In the genomic region with DNA sequence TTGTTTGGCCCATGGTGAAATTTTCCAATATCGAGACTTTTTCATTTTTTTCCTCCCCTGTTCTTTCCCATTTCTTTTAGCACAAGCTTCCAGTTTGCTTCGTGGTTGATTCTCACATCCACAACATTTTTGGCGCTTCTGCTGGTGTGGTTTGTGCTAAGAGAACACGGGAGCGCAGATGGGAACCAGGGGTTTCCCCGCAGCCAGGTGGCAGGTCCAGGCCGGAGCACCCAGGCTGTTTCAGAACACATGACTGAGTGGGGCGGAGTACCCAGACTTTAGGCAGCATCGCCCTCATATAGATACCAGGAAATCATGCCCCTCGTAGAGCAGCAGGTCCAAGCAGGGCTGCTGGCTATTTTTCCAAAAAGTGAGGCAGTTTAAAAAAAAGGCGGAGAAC, we compare ENCODE assay signal across 10 cellular contexts. TPM values are rescaled to one million over a fixed set of nuclear protein-coding genes. Genes with fewer than 3 reads are reported as not detected.
A peak's percentile ranks its signal among the peaks of the same experiment; 100 is the strongest.
DNase-seq lines count a peak whose midpoint lies in the region; ATAC-seq and TF ChIP-seq lines count a peak whose summit lies in the region.
"Had no signal": no experiment of that assay in that cellular context is flagged by ENCODE, and none has a peak within 500 bp of the region (broad histone marks: within the 10 kb centered on the region; RNA-seq: fewer than 3 reads in every experiment).

No MANE protein-coding gene starts in this region.

- H3K27me3 ChIP-seq in HAP-1 (ENCODE audit: low read depth): no peaks in the 10 kb centered on the region
- H3K27me3 ChIP-seq: BLaER1 treated with 17β-estradiol and CSF1 and Interleukin-3, amounts not matched to agents 10 nM and 100 nM had no signal

- TF ChIP-seq CTCF in GM12865 (IDR thresholded peaks at IDR 0.05; ENCODE audit: insufficient read depth, low read depth, low read length, missing control alignments) (no peak), fibroblast of villous mesenchyme (IDR thresholded peaks at IDR 0.05; ENCODE audit: insufficient read depth, low read depth, low read length) (no peak), progenitor cell of endocrine pancreas (IDR thresholded peaks at IDR 0.05; ENCODE audit: unreplicated experiment) (no peak), WTC11 (IDR thresholded peaks at IDR 0.05) (no peak)

- H3K4me3 ChIP-seq in GM12865 (ENCODE audit: low read depth, low read length) (no peak overlapping the region), fibroblast of villous mesenchyme (ENCODE audit: low read depth, low read length) (no peak overlapping the region), HAP-1 (no peak overlapping the region)
- H3K4me3 ChIP-seq: BLaER1 treated with 17β-estradiol and CSF1 and Interleukin-3, amounts not matched to agents 10 nM and 100 nM had no signal

- H3K4me3 Mint-ChIP-seq in progenitor cell of endocrine pancreas (ENCODE audit: low read depth): no peak overlapping the region
- H3K4me3 Mint-ChIP-seq in WTC11: no peak overlapping the region

- DNase-seq in GM12865 (ENCODE audit: low read depth) (peak; percentile 45), RPMI8226 (peak; percentile 57), fibroblast of villous mesenchyme (ENCODE audit: low read depth) (peak; percentile 38), progenitor cell of endocrine pancreas (ENCODE audit: low spot score, unreplicated experiment) (no peak), WTC11 (ENCODE audit: low spot score) (no peak), ecto neural progenitor cell (ENCODE audit: low spot score) (no peak), HAP-1 (ENCODE audit: low spot score in 2 of 2) (no peak)
- DNase-seq in stimulated activated CD4-positive, alpha-beta T cell treated with anti-CD3 and anti-CD28 coated beads, Interleukin-4, amount 100 ng/mL, for 24 hours: no peak
- DNase-seq: NCI-H1105 treated with DMSO at 0.1 percent for 48 hours had no signal

- POLR2A ChIA-PET in WTC11 (lab: Charles Lee): no interaction called here

- peaks cover 24% of the 10 kb centered on the region for H3K4me1 Mint-ChIP-seq in progenitor cell of endocrine pancreas (ENCODE audit: low read depth)
- peaks cover 14% of the 10 kb centered on the region for H3K4me1 Mint-ChIP-seq in WTC11

- no peaks in the 10 kb centered on the region for H3K9me3 Mint-ChIP-seq in progenitor cell of endocrine pancreas (ENCODE audit: low read depth)
- no peaks in the 10 kb centered on the region for H3K9me3 Mint-ChIP-seq in WTC11

- ATAC-seq in WTC11: no peak; the same call in 1 of the 2 replicates

- H3K27me3 Mint-ChIP-seq in progenitor cell of endocrine pancreas: peaks cover 2% of the 10 kb centered on the region
- peaks cover 2% of the 10 kb centered on the region; the same call in 1 of the 2 replicates for H3K27me3 Mint-ChIP-seq in WTC11 (ENCODE audit: low read depth)

- H3K36me3 ChIP-seq in HAP-1 (replicated peaks): no peaks in the 10 kb centered on the region

- H3K4me1 ChIP-seq in HAP-1: peaks cover 3% of the 10 kb centered on the region

- no peaks in the 10 kb centered on the region for H3K9me3 ChIP-seq in HAP-1
- H3K9me3 ChIP-seq: BLaER1 treated with 17β-estradiol and CSF1 and Interleukin-3, amounts not matched to agents 10 nM and 100 nM had no signal

- H3K36me3 Mint-ChIP-seq in progenitor cell of endocrine pancreas (ENCODE audit: insufficient read depth) (no peaks in the 10 kb centered on the region), WTC11 (no peaks in the 10 kb centered on the region)

- in situ Hi-C loops in HAP-1 (cut with MboI; ENCODE audit: low sequenced_read_pairs): loop anchor here (10.0 to 25.0 kb wide), 2 partner anchors 267 to 404 kb away; no protein-coding TSS in a partner anchor

- H3K27ac Mint-ChIP-seq in progenitor cell of endocrine pancreas: peak overlapping the region; percentile 91
- no peak overlapping the region for H3K27ac Mint-ChIP-seq in WTC11

- CTCF ChIA-PET in WTC11 (lab: Charles Lee): interaction anchor here (0.6 to 3.1 kb wide), 6 partner anchors 10 to 494 kb away, joined by 3 to 22 read pairs (median 3); no protein-coding TSS in a partner anchor

TF ChIP-seq in WTC11, 78 proteins besides CTCF, POLR2A, EP300 and RAD21 (continues in another document):
- TF ChIP-seq HMGA2 (CRISPR knock-in tag; IDR thresholded peaks at IDR 0.05): no peak
- no peak for TF ChIP-seq E2F1 (CRISPR knock-in tag; IDR thresholded peaks at IDR 0.05)
- TF ChIP-seq, protein P1, sequence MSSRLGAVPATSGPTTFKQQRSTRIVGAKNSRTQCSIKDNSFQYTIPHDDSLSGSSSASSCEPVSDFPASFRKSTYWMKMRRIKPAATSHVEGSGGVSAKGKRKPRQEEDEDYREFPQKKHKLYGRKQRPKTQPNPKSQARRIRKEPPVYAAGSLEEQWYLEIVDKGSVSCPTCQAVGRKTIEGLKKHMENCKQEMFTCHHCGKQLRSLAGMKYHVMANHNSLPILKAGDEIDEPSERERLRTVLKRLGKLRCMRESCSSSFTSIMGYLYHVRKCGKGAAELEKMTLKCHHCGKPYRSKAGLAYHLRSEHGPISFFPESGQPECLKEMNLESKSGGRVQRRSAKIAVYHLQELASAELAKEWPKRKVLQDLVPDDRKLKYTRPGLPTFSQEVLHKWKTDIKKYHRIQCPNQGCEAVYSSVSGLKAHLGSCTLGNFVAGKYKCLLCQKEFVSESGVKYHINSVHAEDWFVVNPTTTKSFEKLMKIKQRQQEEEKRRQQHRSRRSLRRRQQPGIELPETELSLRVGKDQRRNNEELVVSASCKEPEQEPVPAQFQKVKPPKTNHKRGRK (CRISPR knock-in tag; IDR thresholded peaks at IDR 0.05; ENCODE audit: borderline replicate concordance): no peak
- no peak for TF ChIP-seq IRF2 (CRISPR knock-in tag; IDR thresholded peaks at IDR 0.05; ENCODE audit: borderline replicate concordance, low read depth)
- no peak for TF ChIP-seq AFF4 (CRISPR knock-in tag; IDR thresholded peaks at IDR 0.05; ENCODE audit: borderline replicate concordance)
- no peak for TF ChIP-seq ZNF423 (CRISPR knock-in tag; IDR thresholded peaks at IDR 0.05)
- TF ChIP-seq ZNF219 (CRISPR knock-in tag; IDR thresholded peaks at IDR 0.05; ENCODE audit: borderline replicate concordance): no peak
- TF ChIP-seq NFYB (CRISPR knock-in tag; conservative IDR thresholded peaks at IDR 0.05; ENCODE audit: low read depth): no peak
- no peak for TF ChIP-seq NR2C2 (CRISPR knock-in tag; IDR thresholded peaks at IDR 0.05)
- no peak for TF ChIP-seq ZNF138 (CRISPR knock-in tag; conservative IDR thresholded peaks at IDR 0.05)
- TF ChIP-seq, protein P2, sequence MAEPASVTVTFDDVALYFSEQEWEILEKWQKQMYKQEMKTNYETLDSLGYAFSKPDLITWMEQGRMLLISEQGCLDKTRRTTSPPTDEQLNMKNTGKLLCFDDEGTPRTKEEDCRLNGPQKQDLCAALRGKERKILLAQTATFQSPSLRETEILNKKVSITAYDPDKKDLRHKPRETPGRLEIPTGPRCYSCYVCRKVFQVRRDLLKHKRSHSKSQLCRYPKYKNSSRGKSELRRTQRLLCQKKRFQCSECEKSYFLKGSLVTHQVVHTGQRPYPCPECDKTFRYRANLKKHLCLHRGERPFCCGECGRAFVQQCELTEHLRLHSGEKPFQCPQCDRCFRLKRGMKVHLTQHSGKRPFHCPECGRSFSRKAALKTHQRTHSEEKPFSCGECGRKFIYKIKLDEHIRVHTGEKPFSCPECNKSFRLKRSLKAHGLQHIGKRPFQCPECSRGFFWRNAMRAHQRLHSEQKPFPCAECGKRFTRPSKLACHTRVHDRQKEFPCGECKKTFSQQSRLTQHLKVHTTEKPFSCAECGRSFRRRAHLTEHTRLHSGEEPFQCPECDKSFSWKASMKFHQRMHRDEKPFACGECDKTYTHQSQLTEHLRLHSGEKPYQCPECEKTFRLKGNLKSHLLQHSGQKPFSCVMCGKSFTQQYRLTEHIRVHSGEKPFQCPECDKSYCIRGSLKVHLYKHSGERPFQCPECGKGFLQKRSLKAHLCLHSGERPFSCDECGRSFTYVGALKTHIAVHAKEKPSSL (CRISPR knock-in tag; conservative IDR thresholded peaks at IDR 0.05): no peak

RNA-seq across cellular contexts. Expression of gene SYTL3, which starts 58.0 kb away (rescaled TPM):
- total RNA-seq in fibroblast of villous mesenchyme (1.3 and 1.7 TPM in 2 replicates), progenitor cell of endocrine pancreas (1.6 and 2.1 TPM in 2 replicates), WTC11 (2021) (0.27 to 0.39 TPM (median 0.28 TPM) in 3 replicates)

Comparison
In these comparisons a context has a peak if more than half of its experiments do, and no peak if none do; other contexts are left out.
1. DNase-seq: peak in GM12865 (single experiment), RPMI8226 (single experiment) and fibroblast of villous mesenchyme (single experiment); none in progenitor cell of endocrine pancreas (single experiment), WTC11 (single experiment), stimulated activated CD4-positive, alpha-beta T cell treated with anti-CD3 and anti-CD28 coated beads, Interleukin-4, amount 100 ng/mL, for 24 hours (single experiment), ecto neural progenitor cell (single experiment) and HAP-1 (0 of 2).